Comparison of ENCODE assay signal across 8 cellular contexts in genomic region chr10:67520924-67521520, GRCh38.
DNase-seq lines count a peak whose midpoint lies in the region; ATAC-seq, FAIRE-seq and TF ChIP-seq lines count a peak whose summit lies in the region.

No MANE protein-coding gene starts in this region.

- H3K9me3 ChIP-seq in RWPE2 (ENCODE audit: severe bottlenecking) (no peaks in the 10 kb centered on the region), stomach (no peaks in the 10 kb centered on the region)

- H3K4me3 ChIP-seq in RWPE2 (ENCODE audit: severe bottlenecking): no peak overlapping the region
- H3K4me3 ChIP-seq in bronchial epithelial cell (ENCODE audit: low read depth, low read length): no peak overlapping the region
- no peak overlapping the region for H3K4me3 ChIP-seq in kidney epithelial cell (ENCODE audit: low read depth, low read length)
- H3K4me3 ChIP-seq in stomach: no peak overlapping the region

- H3K36me3 ChIP-seq in RWPE2 (ENCODE audit: low read depth): no peaks in the 10 kb centered on the region
- H3K36me3 ChIP-seq in bronchial epithelial cell (ENCODE audit: control insufficient read depth, insufficient read depth, low read length): no peaks in the 10 kb centered on the region
- H3K36me3 ChIP-seq in kidney epithelial cell (ENCODE audit: control insufficient read depth, insufficient read depth, low read length): no peaks in the 10 kb centered on the region
- H3K36me3 ChIP-seq in stomach: no peaks in the 10 kb centered on the region

- no peak for TF ChIP-seq EP300 in stomach (IDR thresholded peaks at IDR 0.05)

- peaks cover 8% of the 10 kb centered on the region for H3K27me3 ChIP-seq in RWPE2 (ENCODE audit: insufficient read depth, poor library complexity, severe bottlenecking)
- no peaks in the 10 kb centered on the region for H3K27me3 ChIP-seq in bronchial epithelial cell (ENCODE audit: control insufficient read depth, insufficient read depth, low read length)
- no peaks in the 10 kb centered on the region for H3K27me3 ChIP-seq in kidney epithelial cell (ENCODE audit: control insufficient read depth, insufficient read depth, low read length)
- no peaks in the 10 kb centered on the region for H3K27me3 ChIP-seq in stomach

- 3 to 7% (median 4%) methylated on average over 5 of the region's 5 CpGs for WGBS in stomach, 5 donors

- peak; percentile 15 for DNase-seq in activated CD8-positive, alpha-beta memory T cell treated with anti-CD3 and anti-CD28 coated beads, Interleukin-2, amount 50 U/mL, for 4 hours
- DNase-seq in activated CD8-positive, alpha-beta memory T cell treated with anti-CD3 and anti-CD28 coated beads for 24 hours: no peak
- peak; percentile 25 for DNase-seq in HT1080 (ENCODE audit: low read depth)
- DNase-seq in RWPE2 (ENCODE audit: low spot score): no peak
- DNase-seq in bronchial epithelial cell (ENCODE audit: low read depth): peak; percentile 49
- peak; percentile 12 for DNase-seq in kidney epithelial cell (ENCODE audit: low read depth)
- no peak for DNase-seq in stomach

- TF ChIP-seq CTCF in RWPE2 (IDR thresholded peaks at IDR 0.05; ENCODE audit: poor library complexity, severe bottlenecking) (peak; percentile 84), bronchial epithelial cell (IDR thresholded peaks at IDR 0.05; ENCODE audit: insufficient read depth, low read length, severe bottlenecking) (peak; percentile 70), kidney epithelial cell (IDR thresholded peaks at IDR 0.05; ENCODE audit: insufficient read depth, low read length, poor library complexity, severe bottlenecking) (peak; percentile 68), stomach (IDR thresholded peaks at IDR 0.05) (peak in 5 of 7 experiments; percentile 48 to 65 (median 53))

- H3K4me1 ChIP-seq in RWPE2 (ENCODE audit: insufficient read depth, poor library complexity, severe bottlenecking) (no peaks in the 10 kb centered on the region), stomach (peaks cover 0 to 4% (median 0%) of the 10 kb centered on the region in 4 donors)

- ATAC-seq in GM21447 (IDR thresholded peaks at IDR 0.05; ENCODE audit: unreplicated experiment) (peak; percentile 90), RWPE2 (ENCODE audit: low read depth) (peak; percentile 84)

- FAIRE-seq in bronchial epithelial cell (lab: Jason Lieb, UNC): no peak

- no peak for TF ChIP-seq POLR2A in stomach (IDR thresholded peaks at IDR 0.05)

- intact Hi-C loops in stomach (cut with DNase I; ENCODE audit: low total_unique reads): no loop called here

- H3K27ac ChIP-seq in RWPE2 (ENCODE audit: poor library complexity, severe bottlenecking): no peak overlapping the region
- H3K27ac ChIP-seq in stomach: no peak overlapping the region

Comparison
In these comparisons a context has a peak if more than half of its experiments do, and no peak if none do; other contexts are left out.
1. DNase-seq: peak in activated CD8-positive, alpha-beta memory T cell treated with anti-CD3 and anti-CD28 coated beads, Interleukin-2, amount 50 U/mL, for 4 hours (single experiment), HT1080 (single experiment), bronchial epithelial cell (single experiment) and kidney epithelial cell (single experiment); none in activated CD8-positive, alpha-beta memory T cell treated with anti-CD3 and anti-CD28 coated beads for 24 hours (single experiment), RWPE2 (single experiment) and stomach (single experiment).
2. Peak in every context shown above with its lines, with median percentiles within 50 percentile points of each other: CTCF ChIP-seq.